Comparison of ENCODE assay signal across 8 cellular contexts in the genomic region with DNA sequence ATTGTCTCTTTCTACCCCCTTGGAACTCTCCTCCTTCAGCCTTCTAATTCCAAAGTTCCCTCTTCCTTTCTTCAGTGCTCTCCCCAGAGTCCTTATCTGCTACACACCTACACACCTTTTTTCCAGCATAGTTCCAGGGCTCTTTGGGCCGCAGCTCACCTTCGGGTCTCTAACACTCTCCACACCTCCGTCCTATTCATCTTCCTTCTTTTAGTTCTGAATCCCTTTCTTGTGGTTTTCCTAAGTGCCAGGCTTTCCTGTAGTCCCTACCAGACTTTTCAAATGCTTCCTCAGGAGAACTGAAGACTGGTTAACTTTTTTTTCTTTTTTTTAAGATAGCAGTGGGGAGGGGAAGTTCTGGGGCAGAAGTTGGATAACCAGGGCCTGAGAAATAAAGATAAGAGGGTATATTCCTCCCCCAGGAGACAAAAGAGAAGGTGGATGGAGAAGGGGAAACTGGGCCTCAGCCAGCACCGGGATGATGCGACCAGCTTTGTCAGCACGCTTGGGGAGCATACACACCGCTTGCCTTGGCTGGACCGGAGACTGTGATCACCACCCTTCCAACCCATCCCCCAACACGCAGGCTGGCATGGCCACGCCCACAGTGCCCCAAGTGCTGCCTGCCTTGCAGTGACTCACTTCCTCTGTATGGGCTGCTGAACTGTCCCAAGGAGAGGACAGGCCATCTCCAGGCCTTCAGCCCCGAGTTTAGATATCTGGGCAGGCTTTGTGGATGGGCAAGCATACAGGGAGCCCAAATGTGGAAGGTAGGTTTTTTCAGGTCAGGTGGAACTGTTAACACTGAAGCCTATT. TPM values are rescaled to one million over a fixed set of nuclear protein-coding genes. Genes with fewer than 3 reads are reported as not detected.
DNase-seq lines count a peak whose midpoint lies in the region; ATAC-seq, FAIRE-seq and TF ChIP-seq lines count a peak whose summit lies in the region.

No MANE protein-coding gene starts in this region.

- H2AFZ ChIP-seq in Karpas-422 (ENCODE audit: low read length) (no peak overlapping the region), K562 (ENCODE audit: low read depth, low read length) (peak overlapping the region; percentile 73)

- no peaks in the 10 kb centered on the region for H3K9me1 ChIP-seq in K562 (ENCODE audit: control insufficient read depth, insufficient read depth, low read length)

- no peaks in the 10 kb centered on the region for H3K9me3 ChIP-seq in Karpas-422 (ENCODE audit: low read length)
- no peaks in the 10 kb centered on the region for H3K9me3 ChIP-seq in K562 (replicated peaks; ENCODE audit: control insufficient read depth, insufficient read depth, low read depth, low read length)

- H3K79me2 ChIP-seq in Karpas-422 (ENCODE audit: low read length) (peaks cover 21% of the 10 kb centered on the region), K562 (ENCODE audit: control insufficient read depth, insufficient read depth, low read length) (peaks cover 48% of the 10 kb centered on the region)

- TF ChIP-seq RAD21 in K562 (CRISPR knock-in tag; conservative IDR thresholded peaks at IDR 0.05 in 1 of 2, IDR thresholded peaks at IDR 0.05 in 1 of 2): no peak

- H4K20me1 ChIP-seq in Karpas-422 (ENCODE audit: insufficient read depth, low read depth, low read length) (peaks cover 7% of the 10 kb centered on the region; the same call in 1 of the 2 replicates), K562 (replicated peaks; ENCODE audit: control insufficient read depth, insufficient read depth, low read length) (peaks cover 14% of the 10 kb centered on the region)

- peak overlapping the region; percentile 63 for H3K4me2 ChIP-seq in Karpas-422 (ENCODE audit: low read depth, low read length, poor library complexity, severe bottlenecking)
- peak overlapping the region; percentile 93 for H3K4me2 ChIP-seq in K562 (ENCODE audit: insufficient read depth, low read length)

- BruUV-seq in K562 (replicated peaks; lab: Mats Ljungman, UMichigan): TSS peak; percentile 46

- CTCF ChIA-PET in K562 (lab: Yijun Ruan, JAX; ENCODE audit: low intra/inter-chr PET ratio): interaction anchor here (0.7 kb wide), 1 partner anchor 54 kb away, joined by 5 read pairs; no protein-coding TSS in a partner anchor

- H3K36me3 ChIP-seq in Karpas-422 (ENCODE audit: insufficient read depth, low read length): no peaks in the 10 kb centered on the region
- peaks cover 9% of the 10 kb centered on the region; the same call in 2 of the 3 replicates for H3K36me3 ChIP-seq in K562 (ENCODE audit: control insufficient read depth, insufficient read depth, low read length)

- TF ChIP-seq POLR2A in K562 (conservative IDR thresholded peaks at IDR 0.05): no peak; the same call in 1 of the 2 replicates

- TF ChIP-seq EP300 in K562 (IDR thresholded peaks at IDR 0.05; ENCODE audit: low read length): peak; percentile 94

- H3K9ac ChIP-seq in Karpas-422 (ENCODE audit: low read length): peak overlapping the region; percentile 60
- H3K9ac ChIP-seq in K562 (ENCODE audit: insufficient read depth in 1 of 2, low read depth in 2 of 2, low read length in 2 of 2): peak overlapping the region; percentile 87 to 88

- H3K27ac ChIP-seq in Karpas-422 (ENCODE audit: low read length): peak overlapping the region; percentile 4; the same call in 1 of the 2 replicates
- H3K27ac ChIP-seq in K562 (ENCODE audit: extremely low read depth, low read depth, low read length): peak overlapping the region; percentile 95

- TF ChIP-seq CTCF in K562 (IDR thresholded peaks at IDR 0.05 in 2 of 3, conservative IDR thresholded peaks at IDR 0.05 in 1 of 3; ENCODE audit: insufficient read depth in 2 of 3, low read depth in 1 of 3, low read length in 3 of 3): no peak; a peak in 1 of 6 replicates

- in situ Hi-C loops in K562 (cut with MboI): no loop called here

- intact Hi-C loops in K562 (cut with micrococcal nuclease): loop anchor here (5.0 to 10.0 kb wide), 3 partner anchors 362 to 430 kb away; a partner anchor contains a TSS

- under 1% methylated on average over 11 of the region's 11 CpGs for WGBS in K562 (ENCODE audit: insufficient coverage, low coverage, missing lambda C conversion rate)

- POLR2A ChIA-PET in K562 (lab: Yijun Ruan, JAX): interaction anchor here (0.6 to 4.3 kb wide), 14 partner anchors 8 to 721 kb away, joined by 3 to 58 read pairs (median 4); a partner anchor contains a TSS

- peak; percentile 99 for FAIRE-seq in K562 (lab: Jason Lieb, UNC)

- peak; percentile 40 for ATAC-seq in K562

- H3K4me1 ChIP-seq in Karpas-422 (ENCODE audit: low read length) (peaks cover 38% of the 10 kb centered on the region), K562 (replicated peaks in 1 of 2; ENCODE audit: control insufficient read depth in 2 of 2, insufficient read depth in 2 of 2, low read length in 2 of 2) (peaks cover 50 to 64% of the 10 kb centered on the region in 2 experiments)

- no peaks in the 10 kb centered on the region for H3K27me3 ChIP-seq in Karpas-422 (ENCODE audit: low read length)
- no peaks in the 10 kb centered on the region for H3K27me3 ChIP-seq in K562 (ENCODE audit: control insufficient read depth in 2 of 2, insufficient read depth in 2 of 2, low read length in 2 of 2)

- peak; percentile 50 for DNase-seq in AG20443 (ENCODE audit: low spot score)
- DNase-seq in Karpas-422: peak; percentile 86
- DNase-seq in UCSD-AML1 (lab: John Stamatoyannopoulos, UW; ENCODE audit: unreplicated experiment): peak; percentile 94
- DNase-seq in K562 (ENCODE audit: extremely low read depth in 1 of 4, low spot score in 3 of 4): peak; percentile 82 to 95 (median 87)
- peak; percentile 94 for DNase-seq in kidney tubule cell (ENCODE audit: low spot score)
- DNase-seq in stimulated activated CD4-positive, alpha-beta T cell treated with anti-CD3 and anti-CD28 coated beads, Interleukin-1b, Interleukin-23, amount 100 ng/mL, for 24 hours (ENCODE audit: low read depth in 4 of 4, low spot score in 1 of 4): peak in 3 of 4 experiments; percentile 37 to 72 (median 43)
- no peak for DNase-seq in NCI-H2171 (lab: John Stamatoyannopoulos, UW)
- no peak for DNase-seq in COR-L47 (lab: John Stamatoyannopoulos, UW)

- no peaks in the 10 kb centered on the region for H3K9me2 ChIP-seq in Karpas-422 (replicated peaks; ENCODE audit: insufficient read depth, low read length)

- H3K4me3 ChIP-seq in Karpas-422 (ENCODE audit: low read length): peak overlapping the region; percentile 56
- H3K4me3 ChIP-seq in K562: peak overlapping the region; percentile 63

RNA-seq across cellular contexts. Expression of a gene that starts 2.5 kb away (rescaled TPM):
- 91.6 and 140 TPM in 2 replicates for total RNA-seq in Karpas-422 (2014; rRNA removed; shearing (Covaris generic); ENCODE audit: low replicate concordance)
- total RNA-seq in K562 (2011; cell fraction: chromatin; rRNA removed; ENCODE audit: low replicate concordance): 248 and 437 TPM in 2 replicates
- 367 and 410 TPM in 2 replicates for total RNA-seq in K562 (2011; cell fraction: nucleolus; rRNA removed)
- total RNA-seq in K562 (2011; cell fraction: nucleoplasm; rRNA removed): 413 and 472 TPM in 2 replicates
- total RNA-seq in K562 (2014; rRNA removed) (103 and 124 TPM in 2 replicates), K562 (2014; rRNA removed; fragmentation: Illumina TruSeq; extraction: Trizol) (147 and 163 TPM in 2 replicates), K562 (2015; rRNA removed; fragmentation: Illumina TruSeq; extraction: Trizol) (127 and 129 TPM in 2 replicates), K562 (2021) (233 and 235 TPM in 2 replicates)
- polyA plus RNA-seq in K562 (2011; rRNA removed) (170 and 234 TPM in 2 replicates), K562 (2014; fragmentation: Illumina TruSeq; extraction: Trizol) (272 and 295 TPM in 2 replicates), K562 (2014; fragmentation: Nextera tagmentation; extraction: Ambion mirVana) (10 to 100 TPM; 23.4 to 30.0 TPM), K562 (2014; rRNA removed) (132 and 136 TPM in 2 replicates)
- 171 and 248 TPM in 2 replicates for polyA plus RNA-seq in K562 (2011; cell fraction: cytosol; rRNA removed)
- polyA plus RNA-seq in K562 (2011; cell fraction: nucleus; rRNA removed): 320 and 498 TPM in 2 replicates
- polyA plus RNA-seq in K562 (2012): 121 and 218 TPM in 2 replicates
- 208 and 219 TPM in 2 replicates for polyA minus RNA-seq in K562 (2011; rRNA and poly(A)+ RNA removed)
- 96.4 and 123 TPM in 2 replicates for polyA minus RNA-seq in K562 (2011; cell fraction: cytosol; rRNA and poly(A)+ RNA removed)
- polyA minus RNA-seq in K562 (2011; cell fraction: nucleus; rRNA and poly(A)+ RNA removed): 53.7 and 99.9 TPM in 2 replicates

RNA-seq across cellular contexts. Expression of a gene that starts 5.0 kb away (rescaled TPM):
- 0.19 and 0.47 TPM in 2 replicates for total RNA-seq in Karpas-422 (2014; rRNA removed; shearing (Covaris generic); ENCODE audit: low replicate concordance)
- 1.5 and 3.7 TPM in 2 replicates for total RNA-seq in K562 (2011; cell fraction: chromatin; rRNA removed; ENCODE audit: low replicate concordance)
- total RNA-seq in K562 (2011; cell fraction: nucleolus; rRNA removed): 1.6 and 1.7 TPM in 2 replicates
- total RNA-seq in K562 (2011; cell fraction: nucleoplasm; rRNA removed): 1.1 and 1.2 TPM in 2 replicates
- 0.36 and 0.49 TPM in 2 replicates for total RNA-seq in K562 (2014; rRNA removed)
- total RNA-seq in K562 (2014; rRNA removed; fragmentation: Illumina TruSeq; extraction: Trizol): 0.48 and 0.58 TPM in 2 replicates
- 0.87 and 1.1 TPM in 2 replicates for total RNA-seq in K562 (2015; rRNA removed; fragmentation: Illumina TruSeq; extraction: Trizol)
- total RNA-seq in K562 (2021): 0.55 and 0.96 TPM in 2 replicates
- polyA plus RNA-seq in K562 (2011; rRNA removed): 0.88 and 1.6 TPM in 2 replicates
- 1.3 and 3.2 TPM in 2 replicates for polyA plus RNA-seq in K562 (2011; cell fraction: cytosol; rRNA removed)
- polyA plus RNA-seq in K562 (2011; cell fraction: nucleus; rRNA removed): 1.7 and 2.9 TPM in 2 replicates
- 2.6 and 3.4 TPM in 2 replicates for polyA plus RNA-seq in K562 (2012)
- 0.79 and 1.1 TPM in 2 replicates for polyA plus RNA-seq in K562 (2014; fragmentation: Illumina TruSeq; extraction: Trizol)
- polyA plus RNA-seq in K562 (2014; fragmentation: Nextera tagmentation; extraction: Ambion mirVana): under 1 TPM; 0.24 to 0.57 TPM
- 0.56 and 1.2 TPM in 2 replicates for polyA plus RNA-seq in K562 (2014; rRNA removed)
- 0.99 and 1.5 TPM in 2 replicates for polyA minus RNA-seq in K562 (2011; rRNA and poly(A)+ RNA removed)
- 1.2 TPM in 1 of 2 replicates, not detected in the other for polyA minus RNA-seq in K562 (2011; cell fraction: cytosol; rRNA and poly(A)+ RNA removed)
- polyA minus RNA-seq in K562 (2011; cell fraction: nucleus; rRNA and poly(A)+ RNA removed): 1.2 and 1.3 TPM in 2 replicates

RNA-seq across cellular contexts. Expression of a gene that starts 29.6 kb away (rescaled TPM):
- total RNA-seq in Karpas-422 (2014; rRNA removed; shearing (Covaris generic); ENCODE audit: low replicate concordance): 9.9 and 13.0 TPM in 2 replicates
- total RNA-seq in K562 (2011; cell fraction: chromatin; rRNA removed; ENCODE audit: low replicate concordance): 16.9 and 36.3 TPM in 2 replicates
- total RNA-seq in K562 (2011; cell fraction: nucleolus; rRNA removed): 15.0 and 17.3 TPM in 2 replicates
- 15.4 and 19.2 TPM in 2 replicates for total RNA-seq in K562 (2011; cell fraction: nucleoplasm; rRNA removed)
- total RNA-seq in K562 (2014; rRNA removed) (6.0 and 8.2 TPM in 2 replicates), K562 (2014; rRNA removed; fragmentation: Illumina TruSeq; extraction: Trizol) (5.6 TPM in 2 replicates), K562 (2015; rRNA removed; fragmentation: Illumina TruSeq; extraction: Trizol) (5.9 and 6.7 TPM in 2 replicates), K562 (2021) (8.6 and 9.8 TPM in 2 replicates)
- polyA plus RNA-seq in K562 (2011; rRNA removed) (4.3 and 5.4 TPM in 2 replicates), K562 (2014; fragmentation: Illumina TruSeq; extraction: Trizol) (9.1 and 11.0 TPM in 2 replicates), K562 (2014; fragmentation: Nextera tagmentation; extraction: Ambion mirVana) (1 to 10 TPM in 1 of 2 experiments, under 1 TPM in 1; 0.49 to 1.4 TPM), K562 (2014; rRNA removed) (6.0 and 6.1 TPM in 2 replicates)
- polyA plus RNA-seq in K562 (2011; cell fraction: cytosol; rRNA removed): 5.1 and 6.6 TPM in 2 replicates
- polyA plus RNA-seq in K562 (2011; cell fraction: nucleus; rRNA removed): 12.9 and 19.3 TPM in 2 replicates
- 7.4 and 12.9 TPM in 2 replicates for polyA plus RNA-seq in K562 (2012)
- polyA minus RNA-seq in K562 (2011; rRNA and poly(A)+ RNA removed): 5.2 and 7.1 TPM in 2 replicates
- 6.5 and 7.9 TPM in 2 replicates for polyA minus RNA-seq in K562 (2011; cell fraction: cytosol; rRNA and poly(A)+ RNA removed)
- 4.6 and 4.8 TPM in 2 replicates for polyA minus RNA-seq in K562 (2011; cell fraction: nucleus; rRNA and poly(A)+ RNA removed)

RNA-seq across cellular contexts. Expression of a gene that starts 31.2 kb away (rescaled TPM):
- total RNA-seq in Karpas-422 (2014; rRNA removed; shearing (Covaris generic); ENCODE audit: low replicate concordance): 28.8 and 35.0 TPM in 2 replicates
- total RNA-seq in K562 (2011; cell fraction: chromatin; rRNA removed; ENCODE audit: low replicate concordance): 30.9 and 35.7 TPM in 2 replicates
- total RNA-seq in K562 (2011; cell fraction: nucleolus; rRNA removed): 17.5 and 18.4 TPM in 2 replicates
- 26.4 and 27.8 TPM in 2 replicates for total RNA-seq in K562 (2011; cell fraction: nucleoplasm; rRNA removed)
- total RNA-seq in K562 (2014; rRNA removed) (20.8 and 24.8 TPM in 2 replicates), K562 (2014; rRNA removed; fragmentation: Illumina TruSeq; extraction: Trizol) (23.1 and 25.4 TPM in 2 replicates), K562 (2015; rRNA removed; fragmentation: Illumina TruSeq; extraction: Trizol) (23.2 and 25.4 TPM in 2 replicates), K562 (2021) (26.2 and 26.6 TPM in 2 replicates)
- polyA plus RNA-seq in K562 (2011; rRNA removed) (48.3 and 49.9 TPM in 2 replicates), K562 (2014; fragmentation: Illumina TruSeq; extraction: Trizol) (33.7 and 43.4 TPM in 2 replicates), K562 (2014; fragmentation: Nextera tagmentation; extraction: Ambion mirVana) (10 to 100 TPM; 16.7 to 27.7 TPM), K562 (2014; rRNA removed) (26.2 and 26.7 TPM in 2 replicates)
- polyA plus RNA-seq in K562 (2011; cell fraction: cytosol; rRNA removed): 44.2 and 59.4 TPM in 2 replicates
- polyA plus RNA-seq in K562 (2011; cell fraction: nucleus; rRNA removed): 25.7 and 33.3 TPM in 2 replicates
- polyA plus RNA-seq in K562 (2012): 20.7 and 32.8 TPM in 2 replicates
- polyA minus RNA-seq in K562 (2011; rRNA and poly(A)+ RNA removed): 46.5 and 49.2 TPM in 2 replicates
- polyA minus RNA-seq in K562 (2011; cell fraction: cytosol; rRNA and poly(A)+ RNA removed): 21.6 and 22.0 TPM in 2 replicates
- 7.1 and 15.2 TPM in 2 replicates for polyA minus RNA-seq in K562 (2011; cell fraction: nucleus; rRNA and poly(A)+ RNA removed)

RNA-seq across cellular contexts. Expression of a gene that starts 50.9 kb away (rescaled TPM):
- total RNA-seq in Karpas-422 (2014; rRNA removed; shearing (Covaris generic); ENCODE audit: low replicate concordance): 47.0 and 60.1 TPM in 2 replicates
- total RNA-seq in K562 (2011; cell fraction: chromatin; rRNA removed; ENCODE audit: low replicate concordance): 217 and 258 TPM in 2 replicates
- total RNA-seq in K562 (2011; cell fraction: nucleolus; rRNA removed): 89.1 and 94.5 TPM in 2 replicates
- 122 and 127 TPM in 2 replicates for total RNA-seq in K562 (2011; cell fraction: nucleoplasm; rRNA removed)
- total RNA-seq in K562 (2014; rRNA removed): 24.0 and 33.0 TPM in 2 replicates
- 44.5 and 48.9 TPM in 2 replicates for total RNA-seq in K562 (2014; rRNA removed; fragmentation: Illumina TruSeq; extraction: Trizol)
- 38.0 and 38.2 TPM in 2 replicates for total RNA-seq in K562 (2015; rRNA removed; fragmentation: Illumina TruSeq; extraction: Trizol)
- total RNA-seq in K562 (2021): 43.8 and 46.3 TPM in 2 replicates
- 64.4 and 66.9 TPM in 2 replicates for polyA plus RNA-seq in K562 (2011; rRNA removed)
- 26.5 and 39.1 TPM in 2 replicates for polyA plus RNA-seq in K562 (2011; cell fraction: cytosol; rRNA removed)
- polyA plus RNA-seq in K562 (2011; cell fraction: nucleus; rRNA removed): 77.6 and 108 TPM in 2 replicates
- 35.4 and 36.2 TPM in 2 replicates for polyA plus RNA-seq in K562 (2012)
- polyA plus RNA-seq in K562 (2014; fragmentation: Illumina TruSeq; extraction: Trizol): 43.9 and 50.1 TPM in 2 replicates
- polyA plus RNA-seq in K562 (2014; fragmentation: Nextera tagmentation; extraction: Ambion mirVana): 10 to 100 TPM; 21.5 to 21.8 TPM
- 36.3 and 42.0 TPM in 2 replicates for polyA plus RNA-seq in K562 (2014; rRNA removed)
- 128 and 129 TPM in 2 replicates for polyA minus RNA-seq in K562 (2011; rRNA and poly(A)+ RNA removed)
- 31.8 and 36.6 TPM in 2 replicates for polyA minus RNA-seq in K562 (2011; cell fraction: cytosol; rRNA and poly(A)+ RNA removed)
- 26.4 and 49.3 TPM in 2 replicates for polyA minus RNA-seq in K562 (2011; cell fraction: nucleus; rRNA and poly(A)+ RNA removed)

Comparison
In these comparisons a context has a peak if more than half of its experiments do, and no peak if none do; other contexts are left out.
1. DNase-seq: peak in AG20443 (single experiment), Karpas-422 (single experiment), UCSD-AML1 (single experiment), K562 (4 of 4), kidney tubule cell (single experiment) and stimulated activated CD4-positive, alpha-beta T cell treated with anti-CD3 and anti-CD28 coated beads, Interleukin-1b, Interleukin-23, amount 100 ng/mL, for 24 hours (3 of 4); none in NCI-H2171 (single experiment) and COR-L47 (single experiment).